Comparison of ENCODE assay signal across 1 cellular context in the genomic region with DNA sequence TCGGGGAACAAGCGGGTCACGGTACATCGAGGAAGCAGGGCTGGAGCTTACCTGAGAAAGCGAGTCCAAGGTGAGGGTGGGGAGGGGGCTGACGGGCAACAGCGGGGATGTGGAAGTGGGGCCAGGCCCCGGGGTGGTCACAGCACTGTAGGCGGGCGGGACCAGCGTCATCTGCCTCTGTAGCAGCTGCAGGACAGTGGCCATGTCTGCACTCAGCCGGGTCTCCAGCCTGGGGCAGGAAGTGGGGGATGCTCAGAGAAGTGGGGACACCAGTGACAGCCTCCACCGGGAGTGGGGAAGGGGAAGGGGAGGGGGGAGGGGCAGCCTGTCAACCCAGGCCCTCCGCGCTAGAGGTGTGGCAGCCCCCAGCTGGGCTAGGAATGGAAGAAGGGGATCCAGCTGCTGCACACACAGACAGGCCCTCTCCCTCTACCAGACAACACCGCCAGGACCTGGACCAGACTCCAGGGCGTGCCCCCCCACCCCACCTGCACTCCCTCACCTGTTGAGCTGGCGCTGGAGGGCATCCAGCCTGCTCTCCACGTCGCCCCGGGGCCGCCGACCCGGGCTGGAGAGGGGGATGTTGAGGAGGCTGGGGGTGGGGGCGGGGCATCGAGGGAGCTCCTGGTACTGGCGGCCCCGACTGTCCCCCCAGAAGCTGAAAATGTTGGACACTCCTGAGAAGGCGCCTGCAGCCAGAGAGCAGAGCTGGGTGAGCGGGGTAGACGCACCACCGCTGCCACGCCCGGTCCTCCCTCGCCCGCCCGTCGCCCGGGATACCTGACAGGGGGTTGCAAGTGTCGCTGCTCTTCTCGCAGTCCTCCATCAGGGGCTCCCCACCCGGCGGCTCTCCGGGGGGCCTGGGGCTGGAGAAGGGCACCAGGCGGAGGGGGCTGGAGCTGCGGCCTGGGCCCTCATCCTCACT.
TF ChIP-seq lines count a peak whose summit lies in the region.

No MANE protein-coding gene starts in this region.

TF ChIP-seq in GM23338, 12 proteins besides CTCF, POLR2A, EP300 and RAD21 (continued from another document):
- TF ChIP-seq, protein P1, sequence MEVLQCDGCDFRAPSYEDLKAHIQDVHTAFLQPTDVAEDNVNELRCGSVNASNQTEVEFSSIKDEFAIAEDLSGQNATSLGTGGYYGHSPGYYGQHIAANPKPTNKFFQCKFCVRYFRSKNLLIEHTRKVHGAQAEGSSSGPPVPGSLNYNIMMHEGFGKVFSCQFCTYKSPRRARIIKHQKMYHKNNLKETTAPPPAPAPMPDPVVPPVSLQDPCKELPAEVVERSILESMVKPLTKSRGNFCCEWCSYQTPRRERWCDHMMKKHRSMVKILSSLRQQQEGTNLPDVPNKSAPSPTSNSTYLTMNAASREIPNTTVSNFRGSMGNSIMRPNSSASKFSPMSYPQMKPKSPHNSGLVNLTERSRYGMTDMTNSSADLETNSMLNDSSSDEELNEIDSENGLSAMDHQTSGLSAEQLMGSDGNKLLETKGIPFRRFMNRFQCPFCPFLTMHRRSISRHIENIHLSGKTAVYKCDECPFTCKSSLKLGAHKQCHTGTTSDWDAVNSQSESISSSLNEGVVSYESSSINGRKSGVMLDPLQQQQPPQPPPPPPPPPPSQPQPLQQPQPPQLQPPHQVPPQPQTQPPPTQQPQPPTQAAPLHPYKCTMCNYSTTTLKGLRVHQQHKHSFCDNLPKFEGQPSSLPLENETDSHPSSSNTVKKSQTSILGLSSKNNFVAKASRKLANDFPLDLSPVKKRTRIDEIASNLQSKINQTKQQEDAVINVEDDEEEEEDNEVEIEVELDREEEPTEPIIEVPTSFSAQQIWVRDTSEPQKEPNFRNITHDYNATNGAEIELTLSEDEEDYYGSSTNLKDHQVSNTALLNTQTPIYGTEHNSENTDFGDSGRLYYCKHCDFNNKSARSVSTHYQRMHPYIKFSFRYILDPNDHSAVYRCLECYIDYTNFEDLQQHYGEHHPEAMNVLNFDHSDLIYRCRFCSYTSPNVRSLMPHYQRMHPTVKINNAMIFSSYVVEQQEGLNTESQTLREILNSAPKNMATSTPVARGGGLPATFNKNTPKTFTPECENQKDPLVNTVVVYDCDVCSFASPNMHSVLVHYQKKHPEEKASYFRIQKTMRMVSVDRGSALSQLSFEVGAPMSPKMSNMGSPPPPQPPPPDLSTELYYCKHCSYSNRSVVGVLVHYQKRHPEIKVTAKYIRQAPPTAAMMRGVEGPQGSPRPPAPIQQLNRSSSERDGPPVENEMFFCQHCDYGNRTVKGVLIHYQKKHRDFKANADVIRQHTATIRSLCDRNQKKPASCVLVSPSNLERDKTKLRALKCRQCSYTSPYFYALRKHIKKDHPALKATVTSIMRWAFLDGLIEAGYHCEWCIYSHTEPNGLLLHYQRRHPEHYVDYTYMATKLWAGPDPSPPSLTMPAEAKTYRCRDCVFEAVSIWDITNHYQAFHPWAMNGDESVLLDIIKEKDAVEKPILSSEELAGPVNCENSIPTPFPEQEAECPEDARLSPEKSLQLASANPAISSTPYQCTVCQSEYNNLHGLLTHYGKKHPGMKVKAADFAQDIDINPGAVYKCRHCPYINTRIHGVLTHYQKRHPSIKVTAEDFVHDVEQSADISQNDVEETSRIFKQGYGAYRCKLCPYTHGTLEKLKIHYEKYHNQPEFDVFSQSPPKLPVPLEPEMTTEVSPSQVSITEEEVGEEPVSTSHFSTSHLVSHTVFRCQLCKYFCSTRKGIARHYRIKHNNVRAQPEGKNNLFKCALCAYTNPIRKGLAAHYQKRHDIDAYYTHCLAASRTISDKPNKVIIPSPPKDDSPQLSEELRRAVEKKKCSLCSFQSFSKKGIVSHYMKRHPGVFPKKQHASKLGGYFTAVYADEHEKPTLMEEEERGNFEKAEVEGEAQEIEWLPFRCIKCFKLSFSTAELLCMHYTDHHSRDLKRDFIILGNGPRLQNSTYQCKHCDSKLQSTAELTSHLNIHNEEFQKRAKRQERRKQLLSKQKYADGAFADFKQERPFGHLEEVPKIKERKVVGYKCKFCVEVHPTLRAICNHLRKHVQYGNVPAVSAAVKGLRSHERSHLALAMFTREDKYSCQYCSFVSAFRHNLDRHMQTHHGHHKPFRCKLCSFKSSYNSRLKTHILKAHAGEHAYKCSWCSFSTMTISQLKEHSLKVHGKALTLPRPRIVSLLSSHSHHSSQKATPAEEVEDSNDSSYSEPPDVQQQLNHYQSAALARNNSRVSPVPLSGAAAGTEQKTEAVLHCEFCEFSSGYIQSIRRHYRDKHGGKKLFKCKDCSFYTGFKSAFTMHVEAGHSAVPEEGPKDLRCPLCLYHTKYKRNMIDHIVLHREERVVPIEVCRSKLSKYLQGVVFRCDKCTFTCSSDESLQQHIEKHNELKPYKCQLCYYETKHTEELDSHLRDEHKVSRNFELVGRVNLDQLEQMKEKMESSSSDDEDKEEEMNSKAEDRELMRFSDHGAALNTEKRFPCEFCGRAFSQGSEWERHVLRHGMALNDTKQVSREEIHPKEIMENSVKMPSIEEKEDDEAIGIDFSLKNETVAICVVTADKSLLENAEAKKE (CRISPR knock-in tag; IDR thresholded peaks at IDR 0.05), result no peak
- TF ChIP-seq EZH2phosphoT487 (IDR thresholded peaks at IDR 0.05; ENCODE audit: unreplicated experiment) (no peak), NANOG (IDR thresholded peaks at IDR 0.05; ENCODE audit: borderline replicate concordance) (no peak), ZNF331 (CRISPR knock-in tag; IDR thresholded peaks at IDR 0.05; ENCODE audit: low read depth) (no peak), CREB1 (CRISPR knock-in tag; IDR thresholded peaks at IDR 0.05; ENCODE audit: low read depth) (no peak), EZH2 (IDR thresholded peaks at IDR 0.05; ENCODE audit: low read depth, unreplicated experiment) (no peak), POLR2AphosphoS5 (IDR thresholded peaks at IDR 0.05; ENCODE audit: low read depth) (no peak)
- TF ChIP-seq, protein P2, sequence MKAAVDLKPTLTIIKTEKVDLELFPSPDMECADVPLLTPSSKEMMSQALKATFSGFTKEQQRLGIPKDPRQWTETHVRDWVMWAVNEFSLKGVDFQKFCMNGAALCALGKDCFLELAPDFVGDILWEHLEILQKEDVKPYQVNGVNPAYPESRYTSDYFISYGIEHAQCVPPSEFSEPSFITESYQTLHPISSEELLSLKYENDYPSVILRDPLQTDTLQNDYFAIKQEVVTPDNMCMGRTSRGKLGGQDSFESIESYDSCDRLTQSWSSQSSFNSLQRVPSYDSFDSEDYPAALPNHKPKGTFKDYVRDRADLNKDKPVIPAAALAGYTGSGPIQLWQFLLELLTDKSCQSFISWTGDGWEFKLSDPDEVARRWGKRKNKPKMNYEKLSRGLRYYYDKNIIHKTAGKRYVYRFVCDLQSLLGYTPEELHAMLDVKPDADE (IDR thresholded peaks at IDR 0.05), result no peak
